Comparison of ENCODE assay signal across 18 cellular contexts in the genomic region with DNA sequence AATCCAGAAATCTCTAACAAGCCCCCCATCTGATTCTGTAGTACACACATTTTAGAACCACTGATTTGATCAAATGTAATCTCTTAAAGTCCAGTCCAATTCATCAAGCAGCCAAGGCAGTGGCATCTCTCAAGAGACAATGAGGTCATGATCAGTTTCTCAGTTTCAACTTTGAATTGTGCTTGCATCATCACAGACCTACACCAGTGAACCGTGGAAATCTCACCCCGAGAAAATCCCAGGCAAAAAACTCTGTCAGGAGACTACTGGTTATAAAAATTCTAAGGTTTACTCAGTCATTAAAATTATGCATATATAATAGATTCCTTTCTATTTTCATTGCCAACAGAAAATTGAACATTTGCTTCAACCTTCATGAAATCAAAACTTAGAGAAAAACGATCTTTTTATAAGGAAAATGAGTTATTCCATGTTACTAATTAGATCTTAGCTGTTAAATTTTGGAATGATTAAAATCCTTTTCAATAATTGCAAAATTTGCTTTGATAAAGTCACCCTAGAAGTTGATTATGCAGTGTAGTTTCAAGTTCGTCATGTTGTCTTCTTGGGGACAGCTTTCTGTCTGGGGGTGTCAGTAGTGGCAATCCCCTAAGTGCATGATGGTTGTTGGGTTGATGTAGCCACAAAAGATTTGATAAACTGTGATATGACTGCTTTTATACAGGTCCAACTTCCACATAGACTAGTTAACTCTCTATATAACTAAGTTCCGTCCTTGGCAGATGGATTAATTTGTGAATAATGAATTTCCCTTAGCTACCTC.
DNase-seq lines count a peak whose midpoint lies in the region; ATAC-seq and TF ChIP-seq lines count a peak whose summit lies in the region.
"Had no signal": no experiment of that assay in that cellular context is flagged by ENCODE, and none has a peak within 500 bp of the region (broad histone marks: within the 10 kb centered on the region; RNA-seq: fewer than 3 reads in every experiment).

No MANE protein-coding gene starts in this region.

- H3K9ac ChIP-seq in adipocyte (ENCODE audit: low read length) = no peak overlapping the region

- H3K4me1 Mint-ChIP-seq in stimulated activated naive B cell treated with anti-CD40 and anti-IgM and Interleukin-4, amounts not matched to agents 10 μg/mL and 1 μg/mL and 100 μg/mL, for 72 hours = peaks cover 7 to 26% of the 10 kb centered on the region in 2 donors

- no peaks in the 10 kb centered on the region for H3K27me3 ChIP-seq in adipocyte (replicated peaks; ENCODE audit: control insufficient read depth, insufficient read depth, low read length)
- H3K27me3 ChIP-seq: left lung, tibial artery had no signal

- no peak overlapping the region for H3K4me3 ChIP-seq in adipocyte (ENCODE audit: low read length)
- H3K4me3 ChIP-seq: left lung, SJSA1, tibial artery had no signal

- POLR2A ChIA-PET in HEK293T (lab: Yijun Ruan, JAX) = no interaction called here

- no peaks in the 10 kb centered on the region for H3K9me3 ChIP-seq in adipocyte (ENCODE audit: control insufficient read depth, low read length)
- H3K9me3 ChIP-seq: left lung, SJSA1, tibial artery had no signal

- ATAC-seq in GM18907 (IDR thresholded peaks at IDR 0.05; ENCODE audit: unreplicated experiment) = peak; percentile 70
- peak; percentile 50 for ATAC-seq in HG02759 (IDR thresholded peaks at IDR 0.05; ENCODE audit: unreplicated experiment)
- ATAC-seq in stimulated activated naive B cell treated with anti-CD40 and anti-IgM and Interleukin-4, amounts not matched to agents 10 μg/mL and 1 μg/mL and 100 μg/mL, for 72 hours (replicated peaks) = peak; percentile 81 to 82
- ATAC-seq: left lung had no signal

- no peaks in the 10 kb centered on the region for H3K9me3 Mint-ChIP-seq in stimulated activated naive B cell treated with anti-CD40 and anti-IgM and Interleukin-4, amounts not matched to agents 10 μg/mL and 1 μg/mL and 100 μg/mL, for 72 hours
- H3K9me3 Mint-ChIP-seq: activated CD4-positive, alpha-beta memory T cell treated with anti-CD3 and anti-CD28 coated beads for 36 hours; activated T-helper 2 cell treated with anti-CD3 and anti-CD28 coated beads, Interferon-gamma antibody, Interleukin-2, Interleukin-4, amounts not matched to agents 10 μg/mL and 5 μg/mL and 100 μg/mL, durations not matched to agents 14 hours and 24 hours and 36 hours had no signal

- peak overlapping the region in 1 of 2 donors; percentile 41 for H3K4me3 Mint-ChIP-seq in stimulated activated naive B cell treated with anti-CD40 and anti-IgM and Interleukin-4, amounts not matched to agents 10 μg/mL and 1 μg/mL and 100 μg/mL, for 72 hours
- H3K4me3 Mint-ChIP-seq: activated CD4-positive, alpha-beta memory T cell treated with anti-CD3 and anti-CD28 coated beads for 36 hours; CD14-positive monocyte had no signal

- H3K27ac Mint-ChIP-seq in stimulated activated naive B cell treated with anti-CD40 and anti-IgM and Interleukin-4, amounts not matched to agents 10 μg/mL and 1 μg/mL and 100 μg/mL, for 72 hours = peak overlapping the region; percentile 2
- H3K27ac Mint-ChIP-seq: activated CD4-positive, alpha-beta memory T cell treated with anti-CD3 and anti-CD28 coated beads for 36 hours; activated T-helper 2 cell treated with anti-CD3 and anti-CD28 coated beads, Interferon-gamma antibody, Interleukin-2, Interleukin-4, amounts not matched to agents 10 μg/mL and 5 μg/mL and 100 μg/mL, durations not matched to agents 14 hours and 24 hours and 36 hours; CD14-positive monocyte had no signal

- DNase-seq in adipocyte (ENCODE audit: low read depth) (peak; percentile 28), NCI-H774 (lab: John Stamatoyannopoulos, UW) (no peak), HEK293T (ENCODE audit: extremely low spot score) (no peak)
- no peak for DNase-seq in stimulated activated naive B cell treated with anti-CD40 and anti-IgM and Interleukin-4, amounts not matched to agents 10 μg/mL and 1 μg/mL and 100 μg/mL, for 72 hours
- DNase-seq in stimulated activated CD8-positive, alpha-beta memory T cell treated with anti-CD3 and anti-CD28 coated beads, Interleukin-4, amount 100 ng/mL, for 48 hours = no peak
- DNase-seq: activated CD4-positive, alpha-beta memory T cell treated with anti-CD3 and anti-CD28 coated beads for 36 hours; aorta; left lung; NCI-H1092 treated with DMSO at 0.1 percent for 48 hours; NCI-H2171 treated with DMSO at 0.1 percent for 48 hours; posterior cingulate gyrus; stimulated activated CD4-positive, alpha-beta T cell treated with anti-CD3 and anti-CD28 coated beads, Interleukin-15, amount 100 ng/mL, for 24 hours; tibial artery had no signal

- H3K27me3 Mint-ChIP-seq in stimulated activated naive B cell treated with anti-CD40 and anti-IgM and Interleukin-4, amounts not matched to agents 10 μg/mL and 1 μg/mL and 100 μg/mL, for 72 hours = no peaks in the 10 kb centered on the region
- H3K27me3 Mint-ChIP-seq: activated CD4-positive, alpha-beta memory T cell treated with anti-CD3 and anti-CD28 coated beads for 36 hours had no signal

- CTCF ChIA-PET in HEK293T (lab: Yijun Ruan, JAX) = no interaction called here

- H3K36me3 ChIP-seq in adipocyte (ENCODE audit: control insufficient read depth, insufficient read depth, low read length, severe bottlenecking) = no peaks in the 10 kb centered on the region
- H3K36me3 ChIP-seq: left lung, SJSA1, tibial artery had no signal

- H3K4me1 ChIP-seq in adipocyte (ENCODE audit: control insufficient read depth, insufficient read depth, low read length) = peaks cover 5% of the 10 kb centered on the region
- H3K4me1 ChIP-seq: left lung, SJSA1, tibial artery had no signal

- peaks cover 0 to 11% of the 10 kb centered on the region in 2 donors for H3K36me3 Mint-ChIP-seq in stimulated activated naive B cell treated with anti-CD40 and anti-IgM and Interleukin-4, amounts not matched to agents 10 μg/mL and 1 μg/mL and 100 μg/mL, for 72 hours
- H3K36me3 Mint-ChIP-seq: CD14-positive monocyte had no signal

TF ChIP-seq in HEK293T, 16 proteins besides CTCF, POLR2A, EP300 and RAD21:
- TF ChIP-seq ELF4 (IDR thresholded peaks at IDR 0.05) = no peak
- no peak for TF ChIP-seq FOXK2 (IDR thresholded peaks at IDR 0.05)
- TF ChIP-seq SUZ12 (IDR thresholded peaks at IDR 0.05) = no peak
